8 cellular contexts compared by ENCODE assay signal in genomic region chr17:51427259-51428255, GRCh38.
DNase-seq lines count a peak whose midpoint lies in the region; ATAC-seq lines count a peak whose summit lies in the region.

No MANE protein-coding gene starts in this region.

- ATAC-seq in GM18502 (IDR thresholded peaks at IDR 0.05; ENCODE audit: poor library complexity, unreplicated experiment) (peak; percentile 77), HG03039 (IDR thresholded peaks at IDR 0.05; ENCODE audit: unreplicated experiment) (peak; percentile 44)
- ATAC-seq in stimulated activated naive CD8-positive, alpha-beta T cell treated with anti-CD3 and anti-CD28 coated beads, Interleukin-15, amount 100 ng/mL, for 72 hours: peak; percentile 97

- DNase-seq in T-helper 9 cell: peak; percentile 68
- DNase-seq in effector CD4-positive, alpha-beta T cell: peak; percentile 72
- DNase-seq in stimulated activated naive CD8-positive, alpha-beta T cell treated with anti-CD3 and anti-CD28 coated beads, Interleukin-15, amount 100 ng/mL, for 72 hours: peak; percentile 41 to 74
- DNase-seq in pons (ENCODE audit: low spot score): no peak
- DNase-seq in occipital lobe (lab: John Stamatoyannopoulos, UW): no peak
- no peak for DNase-seq in glomerular visceral epithelial cell (ENCODE audit: extremely low spot score)

- H3K9me3 Mint-ChIP-seq in stimulated activated naive CD8-positive, alpha-beta T cell treated with anti-CD3 and anti-CD28 coated beads, Interleukin-15, amount 100 ng/mL, for 72 hours: no peaks in the 10 kb centered on the region

- peak overlapping the region; percentile 57 to 96 for H3K27ac Mint-ChIP-seq in stimulated activated naive CD8-positive, alpha-beta T cell treated with anti-CD3 and anti-CD28 coated beads, Interleukin-15, amount 100 ng/mL, for 72 hours

- peaks cover 45% of the 10 kb centered on the region for H3K4me1 Mint-ChIP-seq in stimulated activated naive CD8-positive, alpha-beta T cell treated with anti-CD3 and anti-CD28 coated beads, Interleukin-15, amount 100 ng/mL, for 72 hours

- no peaks in the 10 kb centered on the region for H3K27me3 Mint-ChIP-seq in stimulated activated naive CD8-positive, alpha-beta T cell treated with anti-CD3 and anti-CD28 coated beads, Interleukin-15, amount 100 ng/mL, for 72 hours

- peak overlapping the region; percentile 67 to 72 for H3K4me3 Mint-ChIP-seq in stimulated activated naive CD8-positive, alpha-beta T cell treated with anti-CD3 and anti-CD28 coated beads, Interleukin-15, amount 100 ng/mL, for 72 hours

Comparison
In these comparisons a context has a peak if more than half of its experiments do, and no peak if none do; other contexts are left out.
1. ATAC-seq: peak in every context shown above with its lines; median percentile 97 in stimulated activated naive CD8-positive, alpha-beta T cell treated with anti-CD3 and anti-CD28 coated beads, Interleukin-15, amount 100 ng/mL, for 72 hours; 77 in GM18502; 44 in HG03039.
2. DNase-seq: peak in T-helper 9 cell (single experiment), effector CD4-positive, alpha-beta T cell (single experiment) and stimulated activated naive CD8-positive, alpha-beta T cell treated with anti-CD3 and anti-CD28 coated beads, Interleukin-15, amount 100 ng/mL, for 72 hours (2 of 2); none in pons (single experiment), occipital lobe (single experiment) and glomerular visceral epithelial cell (single experiment).